Comparison of ENCODE assay signal across 21 cellular contexts in genomic region chr1:84581648-84582047, GRCh38. TPM values are rescaled to one million over a fixed set of nuclear protein-coding genes. Genes with fewer than 3 reads are reported as not detected.
DNase-seq lines count a peak whose midpoint lies in the region; ATAC-seq and TF ChIP-seq lines count a peak whose summit lies in the region.
"Had no signal": no experiment of that assay in that cellular context is flagged by ENCODE, and none has a peak within 500 bp of the region (broad histone marks: within the 10 kb centered on the region; RNA-seq: fewer than 3 reads in every experiment).

No MANE protein-coding gene starts in this region.

- TF ChIP-seq POLR2A in tibial nerve (IDR thresholded peaks at IDR 0.05): no peak

- TF ChIP-seq CTCF in tibial nerve (IDR thresholded peaks at IDR 0.05) (no peak), H9 (conservative IDR thresholded peaks at IDR 0.05) (no peak)

- no peaks in the 10 kb centered on the region for H4K20me1 ChIP-seq in H9 (ENCODE audit: control insufficient read depth, insufficient read depth, insufficient read length)

- H4K5ac ChIP-seq in mesendoderm (ENCODE audit: low read length) (no peak overlapping the region), H9 (ENCODE audit: insufficient read length, low read depth, low read length) (no peak overlapping the region)

- no peak overlapping the region for H3K4me3 ChIP-seq in mesendoderm (ENCODE audit: low read length)
- H3K4me3 ChIP-seq in tibial nerve: no peak overlapping the region
- H3K4me3 ChIP-seq: GM12878, GM23338 had no signal

- no peak overlapping the region for H2BK120ac ChIP-seq in mesendoderm (ENCODE audit: low read depth, low read length)
- H2BK120ac ChIP-seq in H9 (ENCODE audit: low read depth, low read length, poor library complexity, severe bottlenecking): no peak overlapping the region

- no peaks in the 10 kb centered on the region for H3K23me2 ChIP-seq in H9 (ENCODE audit: insufficient read length, low read depth, low read length, poor library complexity, severe bottlenecking)

- no peak overlapping the region for H3K4me2 ChIP-seq in mesendoderm (ENCODE audit: low read length)
- no peak overlapping the region for H3K4me2 ChIP-seq in H9 (ENCODE audit: insufficient read depth, insufficient read length, low read length)
- H3K4me2 ChIP-seq: GM23338 had no signal

- H4K8ac ChIP-seq in mesendoderm (ENCODE audit: low read depth, low read length) (no peak overlapping the region), H9 (replicated peaks; ENCODE audit: insufficient read length, low read depth, low read length) (no peak overlapping the region)

- H3K36me3 Mint-ChIP-seq in H9 (ENCODE audit: insufficient read depth in 1 of 3, low read depth in 3 of 3): peaks cover 3 to 22% (median 7%) of the 10 kb centered on the region in 3 experiments; a peak in 5 of 7 replicates
- H3K36me3 Mint-ChIP-seq: CD4-positive, CD25-positive, alpha-beta regulatory T cell; CD8-positive, alpha-beta memory T cell had no signal

- H3K27ac Mint-ChIP-seq in H9: no peak overlapping the region; a peak in 1 of 7 replicates
- H3K27ac Mint-ChIP-seq: CD4-positive, CD25-positive, alpha-beta regulatory T cell; GM23338 had no signal

- H2AK5ac ChIP-seq in mesendoderm (ENCODE audit: low read length): peak overlapping the region; percentile 50
- no peak overlapping the region for H2AK5ac ChIP-seq in H9 (ENCODE audit: insufficient read length, low read length)

- H3T11ph ChIP-seq in H9 (ENCODE audit: low read length): no peak overlapping the region

- H3K18ac ChIP-seq in mesendoderm (ENCODE audit: low read length) (no peak overlapping the region), H9 (ENCODE audit: insufficient read length, low read depth, low read length) (no peak overlapping the region)

- H3K27ac ChIP-seq in mesendoderm (ENCODE audit: low read depth, low read length): no peak overlapping the region
- no peak overlapping the region for H3K27ac ChIP-seq in tibial nerve
- H3K27ac ChIP-seq in H9 (ENCODE audit: insufficient read length, low read depth, low read length): no peak overlapping the region
- H3K27ac ChIP-seq: HL-60 had no signal

- H2BK12ac ChIP-seq in H9 (ENCODE audit: insufficient read length, low read depth, low read length): no peak overlapping the region

- H3K27me3 ChIP-seq in mesendoderm (ENCODE audit: insufficient read depth, low read length, poor library complexity) (no peaks in the 10 kb centered on the region), tibial nerve (no peaks in the 10 kb centered on the region), H9 (ENCODE audit: insufficient read depth, low read length) (no peaks in the 10 kb centered on the region)
- H3K27me3 ChIP-seq: BE2C had no signal

- H3K4me1 ChIP-seq in mesendoderm (ENCODE audit: control insufficient read depth, low read depth, low read length) (peaks cover 2% of the 10 kb centered on the region), tibial nerve (peaks cover 0 to 10% (median 8%) of the 10 kb centered on the region in 4 donors), H9 (ENCODE audit: insufficient read depth, low read length) (no peaks in the 10 kb centered on the region; the same call in 1 of the 2 replicates)

- H3K79me2 ChIP-seq in mesendoderm (ENCODE audit: control insufficient read depth, insufficient read depth, low read length) (no peaks in the 10 kb centered on the region), H9 (ENCODE audit: insufficient read depth, low read length) (no peaks in the 10 kb centered on the region)

- no peak overlapping the region for H2BK15ac ChIP-seq in mesendoderm (replicated peaks; ENCODE audit: low read depth)
- no peak overlapping the region for H2BK15ac ChIP-seq in H9 (ENCODE audit: low read depth, low read length)

- no peak overlapping the region for H3K14ac ChIP-seq in H9 (ENCODE audit: insufficient read depth, low read length)

- H3K79me1 ChIP-seq in mesendoderm (ENCODE audit: low read length) (no peaks in the 10 kb centered on the region), H9 (ENCODE audit: insufficient read depth, low read depth, low read length, poor library complexity, severe bottlenecking) (no peaks in the 10 kb centered on the region)

- H3K4ac ChIP-seq in mesendoderm (ENCODE audit: low read depth, low read length): no peak overlapping the region
- no peak overlapping the region for H3K4ac ChIP-seq in H9 (ENCODE audit: low read depth, low read length)

- H3K23ac ChIP-seq in mesendoderm (ENCODE audit: low read length) (no peak overlapping the region), H9 (ENCODE audit: insufficient read length, low read depth, low read length) (no peak overlapping the region)

- H3K4me1 Mint-ChIP-seq in H9: peaks cover 26 to 35% of the 10 kb centered on the region in 2 experiments
- H3K4me1 Mint-ChIP-seq: CD8-positive, alpha-beta memory T cell had no signal

- peak; percentile 82 for DNase-seq in NCI-H82 (lab: John Stamatoyannopoulos, UW)
- peak; percentile 70 for DNase-seq in SK-N-DZ (ENCODE audit: low spot score)
- no peak for DNase-seq in mesendoderm
- DNase-seq in tibial nerve (ENCODE audit: low spot score in 2 of 2): no peak
- no peak for DNase-seq in LoVo (ENCODE audit: low spot score)
- no peak for DNase-seq in H9
- DNase-seq: ACHN; BE2C; C1 segment of cervical spinal cord; CD4-positive, CD25-positive, alpha-beta regulatory T cell; CD8-positive, alpha-beta memory T cell; COR-L47; DMS 273 treated with DMSO at 0.1 percent for 48 hours; DMS53; DND-41; EL; H7 had no signal

- no peak overlapping the region for H4K91ac ChIP-seq in H9 (ENCODE audit: insufficient read length, low read depth, low read length)

- no peak for ATAC-seq in GM18909 (IDR thresholded peaks at IDR 0.05; ENCODE audit: poor library complexity, unreplicated experiment)
- ATAC-seq: GM12878, GM23338 had no signal

- no CpG with 5 or more reads among the region's 3 CpGs for WGBS in mesendoderm (ENCODE audit: extremely low coverage, insufficient coverage, low lambda C conversion rate)
- 89 to 91% methylated on average over 3 of the region's 3 CpGs for WGBS in tibial nerve, 2 donors
- WGBS in H9 (ENCODE audit: extremely low coverage, insufficient read length, low lambda C conversion rate): no CpG with 5 or more reads among the region's 3 CpGs

- no peak for TF ChIP-seq EP300 in tibial nerve (IDR thresholded peaks at IDR 0.05)

- H3K36me3 ChIP-seq in mesendoderm (ENCODE audit: control insufficient read depth, insufficient read depth, low read length) (no peaks in the 10 kb centered on the region), tibial nerve (no peaks in the 10 kb centered on the region)
- H3K36me3 ChIP-seq: BE2C had no signal

- H3K9me3 Mint-ChIP-seq in H9: peaks cover 9 to 23% of the 10 kb centered on the region in 2 experiments; a peak in 4 of 5 replicates

- H3K9ac ChIP-seq in mesendoderm (ENCODE audit: low read length) (no peak overlapping the region), H9 (ENCODE audit: extremely low read depth, insufficient read length, low read length) (no peak overlapping the region)

- no peak overlapping the region for H3K4me3 Mint-ChIP-seq in H9
- H3K4me3 Mint-ChIP-seq: CD8-positive, alpha-beta memory T cell; GM23338 had no signal

- H3K9me3 ChIP-seq in tibial nerve (no peaks in the 10 kb centered on the region), H9 (ENCODE audit: control insufficient read depth, low read depth, low read length) (peaks cover 4% of the 10 kb centered on the region)
- H3K9me3 ChIP-seq: BE2C had no signal

- no peaks in the 10 kb centered on the region for H3K27me3 Mint-ChIP-seq in H9 (ENCODE audit: low read depth)

- H3K56ac ChIP-seq in mesendoderm (ENCODE audit: low read length): no peak overlapping the region
- no peak overlapping the region for H3K56ac ChIP-seq in H9 (ENCODE audit: insufficient read length, low read depth, low read length)

- H2AFZ ChIP-seq in H9 (ENCODE audit: low read length): no peak overlapping the region
- H2AFZ ChIP-seq: GM23338 had no signal

- H2BK20ac ChIP-seq in H9 (ENCODE audit: low read depth, low read length, poor library complexity, severe bottlenecking): no peak overlapping the region

- H2BK5ac ChIP-seq in mesendoderm (ENCODE audit: low read length) (no peak overlapping the region), H9 (ENCODE audit: insufficient read length, low read length) (no peak overlapping the region)

RNA-seq across cellular contexts. Expression of gene CTBS, which starts 7.4 kb away (rescaled TPM):
- 6.8 and 7.5 TPM in 2 replicates for polyA plus RNA-seq in SK-N-DZ (2014; cell fraction: cytosol; rRNA removed)
- 2.8 and 3.4 TPM in 2 replicates for polyA plus RNA-seq in SK-N-DZ (2014; cell fraction: nucleus; rRNA removed)
- 3.3 TPM for polyA plus RNA-seq in mesendoderm (2013, experiment 1 of 2)
- polyA plus RNA-seq in mesendoderm (2013, experiment 2 of 2): 3.2 TPM
- 10 to 100 TPM; 12.9 to 18.4 (median 15.7) TPM for total RNA-seq in tibial nerve
- total RNA-seq in H9 (2021): 2.4 and 2.8 TPM in 2 replicates

Comparison
In these comparisons a context has a peak if more than half of its experiments do, and no peak if none do; other contexts are left out.
1. DNase-seq: peak in NCI-H82 (single experiment) and SK-N-DZ (single experiment); none in mesendoderm (single experiment), tibial nerve (0 of 2), LoVo (single experiment) and H9 (single experiment).